ENCODE assay signal across 6 cellular contexts in the genomic region with DNA sequence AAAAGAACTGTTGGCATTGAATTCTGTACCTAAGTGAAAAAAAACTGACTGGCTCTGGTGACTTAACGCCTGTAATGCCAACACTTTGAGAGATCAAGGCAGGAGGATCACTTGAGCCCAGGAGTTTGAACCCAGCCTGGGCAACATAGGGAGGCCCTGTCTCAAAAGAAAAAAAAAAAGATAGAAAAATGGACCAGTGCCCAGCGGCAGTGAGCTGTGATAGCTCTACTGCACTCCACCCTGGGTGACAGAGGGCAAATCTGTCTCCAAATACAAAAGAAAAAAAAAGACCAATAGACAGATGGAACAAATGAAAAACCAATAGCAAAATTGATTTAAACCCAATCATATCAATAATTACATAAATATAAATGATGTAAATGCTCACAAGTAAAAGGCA. TPM values are rescaled to one million over a fixed set of nuclear protein-coding genes. Genes with fewer than 3 reads are reported as not detected.
DNase-seq lines count a peak whose midpoint lies in the region; TF ChIP-seq lines count a peak whose summit lies in the region.

No MANE protein-coding gene starts in this region.

- H3K27me3 Mint-ChIP-seq in CD8-positive, alpha-beta memory T cell: peaks cover 0 to 22% of the 10 kb centered on the region in 2 donors
- H3K27me3 Mint-ChIP-seq in MCF 10A (ENCODE audit: insufficient read depth, unreplicated experiment): no peaks in the 10 kb centered on the region

- H3K4me1 Mint-ChIP-seq in CD8-positive, alpha-beta memory T cell: peaks cover 3 to 10% (median 6%) of the 10 kb centered on the region in 3 donors
- no peaks in the 10 kb centered on the region for H3K4me1 Mint-ChIP-seq in MCF 10A (ENCODE audit: insufficient read depth, unreplicated experiment)

- no peak for TF ChIP-seq CTCF in MCF 10A (IDR thresholded peaks at IDR 0.05; ENCODE audit: unreplicated experiment)
- TF ChIP-seq CTCF in GM20000 (IDR thresholded peaks at IDR 0.05; ENCODE audit: extremely low read depth, missing control alignments): no peak

- POLR2A ChIA-PET in CD8-positive, alpha-beta memory T cell (lab: Charles Lee): interaction anchor here (0.6 kb wide), 1 partner anchor 169 kb away, joined by 3 read pairs; no protein-coding TSS in a partner anchor
- POLR2A ChIA-PET in MCF 10A (lab: Yijun Ruan, JAX): no interaction called here

- peak overlapping the region in 2 of 8 donors; percentile 36 to 47 for H3K27ac Mint-ChIP-seq in CD8-positive, alpha-beta memory T cell
- no peak overlapping the region for H3K27ac Mint-ChIP-seq in MCF 10A (ENCODE audit: low read depth, unreplicated experiment)

- no peaks in the 10 kb centered on the region for H3K4me1 ChIP-seq in CD8-positive, alpha-beta memory T cell (ENCODE audit: insufficient read depth, low read length)
- peaks cover 38% of the 10 kb centered on the region for H3K4me1 ChIP-seq in mucosa of stomach (ENCODE audit: control insufficient read depth, insufficient read depth, low read length)

- H3K27ac ChIP-seq in CD8-positive, alpha-beta memory T cell (ENCODE audit: low read depth, low read length): no peak overlapping the region

- peaks cover 6 to 13% (median 9%) of the 10 kb centered on the region in 5 donors for H3K9me3 Mint-ChIP-seq in CD8-positive, alpha-beta memory T cell
- H3K9me3 Mint-ChIP-seq in MCF 10A (ENCODE audit: unreplicated experiment): peaks cover 8% of the 10 kb centered on the region

- no peaks in the 10 kb centered on the region for H3K9me3 ChIP-seq in CD8-positive, alpha-beta memory T cell (ENCODE audit: low read length)
- H3K9me3 ChIP-seq in mucosa of stomach (ENCODE audit: control insufficient read depth, low read length): no peaks in the 10 kb centered on the region

- intact Hi-C loops in MCF 10A (cut with micrococcal nuclease): no loop called here

- H3K27me3 ChIP-seq in CD8-positive, alpha-beta memory T cell (ENCODE audit: insufficient read depth, low read length, poor library complexity, severe bottlenecking): no peaks in the 10 kb centered on the region
- H3K27me3 ChIP-seq in mucosa of stomach (ENCODE audit: control insufficient read depth, insufficient read depth, low read length): no peaks in the 10 kb centered on the region

- CTCF ChIA-PET in CD8-positive, alpha-beta memory T cell (lab: Charles Lee): no interaction called here
- CTCF ChIA-PET in MCF 10A (lab: Yijun Ruan, JAX): no interaction called here

- H3K36me3 ChIP-seq in CD8-positive, alpha-beta memory T cell (ENCODE audit: insufficient read depth, low read length): no peaks in the 10 kb centered on the region
- peaks cover 9% of the 10 kb centered on the region for H3K36me3 ChIP-seq in mucosa of stomach (ENCODE audit: control insufficient read depth, insufficient read depth, low read length)

- H3K36me3 Mint-ChIP-seq in CD8-positive, alpha-beta memory T cell: peaks cover 0 to 19% (median 1%) of the 10 kb centered on the region in 3 donors
- no peaks in the 10 kb centered on the region for H3K36me3 Mint-ChIP-seq in MCF 10A (ENCODE audit: insufficient read depth, unreplicated experiment)

- H3K4me3 ChIP-seq in CD8-positive, alpha-beta memory T cell (ENCODE audit: low read length): peak overlapping the region; percentile 49
- peak overlapping the region; percentile 72 for H3K4me3 ChIP-seq in mucosa of stomach (ENCODE audit: low read length)

- BruUV-seq in MCF 10A (replicated peaks; lab: Mats Ljungman, UMichigan): no TSS peak

- peak overlapping the region; percentile 8 to 66 (median 50) for H3K4me3 Mint-ChIP-seq in CD8-positive, alpha-beta memory T cell
- H3K4me3 Mint-ChIP-seq in MCF 10A (ENCODE audit: unreplicated experiment): peak overlapping the region; percentile 41

- peak overlapping the region; percentile 74 for H3K9ac ChIP-seq in mucosa of stomach (ENCODE audit: low read length)

- DNase-seq in CD8-positive, alpha-beta memory T cell: no peak
- DNase-seq in MCF 10A (ENCODE audit: unreplicated experiment) (no peak), GM20000 (ENCODE audit: low spot score) (no peak), NCI-H1048 (lab: John Stamatoyannopoulos, UW) (no peak), NCI-H524 (lab: John Stamatoyannopoulos, UW) (no peak)

RNA-seq across cellular contexts. Expression of gene AKR7A3, which starts 0.7 kb away (rescaled TPM):
- under 1 TPM; 0.29 to 0.50 TPM for total RNA-seq in CD8-positive, alpha-beta memory T cell
- not detected for polyA plus RNA-seq in CD8-positive, alpha-beta memory T cell
- 0.40 and 0.69 TPM in 2 replicates for total RNA-seq in MCF 10A (2022)

RNA-seq across cellular contexts. Expression of gene AKR7A2, which starts 22.7 kb away (rescaled TPM):
- 10 to 100 TPM; 36.4 to 38.3 TPM for total RNA-seq in CD8-positive, alpha-beta memory T cell
- polyA plus RNA-seq in CD8-positive, alpha-beta memory T cell: 102 TPM
- 26.7 and 28.7 TPM in 2 replicates for total RNA-seq in MCF 10A (2022)

RNA-seq across cellular contexts. Expression of gene SLC66A1, which starts 22.9 kb away (rescaled TPM):
- 10 to 100 TPM in 1 of 2 experiments, 1 to 10 TPM in 1; 8.6 to 10.4 TPM for total RNA-seq in CD8-positive, alpha-beta memory T cell
- polyA plus RNA-seq in CD8-positive, alpha-beta memory T cell: 5.7 TPM
- 16.2 and 20.2 TPM in 2 replicates for total RNA-seq in MCF 10A (2022)

RNA-seq across cellular contexts. Expression of gene MRTO4, which starts 37.6 kb away (rescaled TPM):
- 100 to 1,000 TPM; 137 TPM for total RNA-seq in CD8-positive, alpha-beta memory T cell
- polyA plus RNA-seq in CD8-positive, alpha-beta memory T cell: 28.5 TPM
- 37.3 and 46.0 TPM in 2 replicates for total RNA-seq in MCF 10A (2022)

RNA-seq across cellular contexts. Expression of gene EMC1, which starts 37.9 kb away (rescaled TPM):
- 10 to 100 TPM; 57.0 to 58.2 TPM for total RNA-seq in CD8-positive, alpha-beta memory T cell
- polyA plus RNA-seq in CD8-positive, alpha-beta memory T cell: 24.7 TPM
- 75.9 and 77.2 TPM in 2 replicates for total RNA-seq in MCF 10A (2022)
